1 cellular context compared by ENCODE assay signal in the genomic region with DNA sequence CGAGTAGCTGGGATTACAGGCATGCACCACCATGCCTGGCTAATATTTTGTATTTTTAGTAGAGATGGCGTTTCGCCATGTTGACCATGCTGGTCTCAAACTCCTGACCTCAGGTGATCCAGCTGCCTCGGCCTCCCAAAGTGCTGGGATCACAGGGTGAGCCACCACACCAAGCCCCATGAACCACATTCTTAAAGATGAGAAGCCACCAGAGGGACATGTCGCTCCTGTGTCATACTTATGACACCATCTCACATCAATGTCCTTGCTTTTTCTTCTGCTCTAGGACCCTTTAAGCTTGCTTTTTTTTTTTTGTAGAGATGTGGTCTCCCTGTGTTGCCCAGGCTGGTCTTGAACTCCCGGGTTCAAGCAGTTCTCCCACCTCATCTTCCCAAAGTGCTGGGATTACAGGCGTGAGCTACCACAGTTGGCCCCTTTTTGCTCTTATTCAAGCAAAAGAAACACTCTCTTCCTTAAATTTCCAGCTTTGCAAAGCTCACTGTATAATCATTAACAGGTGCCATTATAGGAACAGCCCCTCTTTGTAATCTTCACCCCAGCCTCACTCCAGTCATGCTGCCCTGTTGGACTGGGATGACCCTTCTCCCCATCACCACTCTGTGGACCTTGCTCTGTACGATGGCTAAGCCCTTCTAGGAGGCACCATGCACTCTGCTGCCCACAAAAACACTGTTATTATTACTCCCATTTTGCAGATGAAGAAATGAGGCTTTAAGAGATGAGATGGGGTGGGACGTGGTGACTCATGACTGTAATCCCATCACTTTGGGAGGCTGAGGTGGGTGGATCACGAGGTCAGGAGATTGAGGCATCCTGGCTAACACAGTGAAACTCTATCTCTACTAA.
TF ChIP-seq lines count a peak whose summit lies in the region.

No MANE protein-coding gene starts in this region.

TF ChIP-seq in HepG2, 621 proteins besides CTCF, POLR2A, EP300 and RAD21 (continued from another document and continues in another):
- TF ChIP-seq, protein P1, sequence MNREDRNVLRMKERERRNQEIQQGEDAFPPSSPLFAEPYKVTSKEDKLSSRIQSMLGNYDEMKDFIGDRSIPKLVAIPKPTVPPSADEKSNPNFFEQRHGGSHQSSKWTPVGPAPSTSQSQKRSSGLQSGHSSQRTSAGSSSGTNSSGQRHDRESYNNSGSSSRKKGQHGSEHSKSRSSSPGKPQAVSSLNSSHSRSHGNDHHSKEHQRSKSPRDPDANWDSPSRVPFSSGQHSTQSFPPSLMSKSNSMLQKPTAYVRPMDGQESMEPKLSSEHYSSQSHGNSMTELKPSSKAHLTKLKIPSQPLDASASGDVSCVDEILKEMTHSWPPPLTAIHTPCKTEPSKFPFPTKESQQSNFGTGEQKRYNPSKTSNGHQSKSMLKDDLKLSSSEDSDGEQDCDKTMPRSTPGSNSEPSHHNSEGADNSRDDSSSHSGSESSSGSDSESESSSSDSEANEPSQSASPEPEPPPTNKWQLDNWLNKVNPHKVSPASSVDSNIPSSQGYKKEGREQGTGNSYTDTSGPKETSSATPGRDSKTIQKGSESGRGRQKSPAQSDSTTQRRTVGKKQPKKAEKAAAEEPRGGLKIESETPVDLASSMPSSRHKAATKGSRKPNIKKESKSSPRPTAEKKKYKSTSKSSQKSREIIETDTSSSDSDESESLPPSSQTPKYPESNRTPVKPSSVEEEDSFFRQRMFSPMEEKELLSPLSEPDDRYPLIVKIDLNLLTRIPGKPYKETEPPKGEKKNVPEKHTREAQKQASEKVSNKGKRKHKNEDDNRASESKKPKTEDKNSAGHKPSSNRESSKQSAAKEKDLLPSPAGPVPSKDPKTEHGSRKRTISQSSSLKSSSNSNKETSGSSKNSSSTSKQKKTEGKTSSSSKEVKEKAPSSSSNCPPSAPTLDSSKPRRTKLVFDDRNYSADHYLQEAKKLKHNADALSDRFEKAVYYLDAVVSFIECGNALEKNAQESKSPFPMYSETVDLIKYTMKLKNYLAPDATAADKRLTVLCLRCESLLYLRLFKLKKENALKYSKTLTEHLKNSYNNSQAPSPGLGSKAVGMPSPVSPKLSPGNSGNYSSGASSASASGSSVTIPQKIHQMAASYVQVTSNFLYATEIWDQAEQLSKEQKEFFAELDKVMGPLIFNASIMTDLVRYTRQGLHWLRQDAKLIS (CRISPR knock-in tag; IDR thresholded peaks at IDR 0.05), result no peak
- no peak for TF ChIP-seq MAFF (IDR thresholded peaks at IDR 0.05; ENCODE audit: low read depth, low read length)
- no peak for TF ChIP-seq ZFP62 (CRISPR knock-in tag; IDR thresholded peaks at IDR 0.05)
- TF ChIP-seq MEF2D (CRISPR knock-in tag; IDR thresholded peaks at IDR 0.05), result 0 out of 2 replicates have a peak, but pooled peaks have one; percentile 27
- no peak for TF ChIP-seq ZFP41 (CRISPR knock-in tag; IDR thresholded peaks at IDR 0.05; ENCODE audit: borderline replicate concordance)
- TF ChIP-seq, protein P2, sequence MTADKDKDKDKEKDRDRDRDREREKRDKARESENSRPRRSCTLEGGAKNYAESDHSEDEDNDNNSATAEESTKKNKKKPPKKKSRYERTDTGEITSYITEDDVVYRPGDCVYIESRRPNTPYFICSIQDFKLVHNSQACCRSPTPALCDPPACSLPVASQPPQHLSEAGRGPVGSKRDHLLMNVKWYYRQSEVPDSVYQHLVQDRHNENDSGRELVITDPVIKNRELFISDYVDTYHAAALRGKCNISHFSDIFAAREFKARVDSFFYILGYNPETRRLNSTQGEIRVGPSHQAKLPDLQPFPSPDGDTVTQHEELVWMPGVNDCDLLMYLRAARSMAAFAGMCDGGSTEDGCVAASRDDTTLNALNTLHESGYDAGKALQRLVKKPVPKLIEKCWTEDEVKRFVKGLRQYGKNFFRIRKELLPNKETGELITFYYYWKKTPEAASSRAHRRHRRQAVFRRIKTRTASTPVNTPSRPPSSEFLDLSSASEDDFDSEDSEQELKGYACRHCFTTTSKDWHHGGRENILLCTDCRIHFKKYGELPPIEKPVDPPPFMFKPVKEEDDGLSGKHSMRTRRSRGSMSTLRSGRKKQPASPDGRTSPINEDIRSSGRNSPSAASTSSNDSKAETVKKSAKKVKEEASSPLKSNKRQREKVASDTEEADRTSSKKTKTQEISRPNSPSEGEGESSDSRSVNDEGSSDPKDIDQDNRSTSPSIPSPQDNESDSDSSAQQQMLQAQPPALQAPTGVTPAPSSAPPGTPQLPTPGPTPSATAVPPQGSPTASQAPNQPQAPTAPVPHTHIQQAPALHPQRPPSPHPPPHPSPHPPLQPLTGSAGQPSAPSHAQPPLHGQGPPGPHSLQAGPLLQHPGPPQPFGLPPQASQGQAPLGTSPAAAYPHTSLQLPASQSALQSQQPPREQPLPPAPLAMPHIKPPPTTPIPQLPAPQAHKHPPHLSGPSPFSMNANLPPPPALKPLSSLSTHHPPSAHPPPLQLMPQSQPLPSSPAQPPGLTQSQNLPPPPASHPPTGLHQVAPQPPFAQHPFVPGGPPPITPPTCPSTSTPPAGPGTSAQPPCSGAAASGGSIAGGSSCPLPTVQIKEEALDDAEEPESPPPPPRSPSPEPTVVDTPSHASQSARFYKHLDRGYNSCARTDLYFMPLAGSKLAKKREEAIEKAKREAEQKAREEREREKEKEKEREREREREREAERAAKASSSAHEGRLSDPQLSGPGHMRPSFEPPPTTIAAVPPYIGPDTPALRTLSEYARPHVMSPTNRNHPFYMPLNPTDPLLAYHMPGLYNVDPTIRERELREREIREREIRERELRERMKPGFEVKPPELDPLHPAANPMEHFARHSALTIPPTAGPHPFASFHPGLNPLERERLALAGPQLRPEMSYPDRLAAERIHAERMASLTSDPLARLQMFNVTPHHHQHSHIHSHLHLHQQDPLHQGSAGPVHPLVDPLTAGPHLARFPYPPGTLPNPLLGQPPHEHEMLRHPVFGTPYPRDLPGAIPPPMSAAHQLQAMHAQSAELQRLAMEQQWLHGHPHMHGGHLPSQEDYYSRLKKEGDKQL (CRISPR knock-in tag; IDR thresholded peaks at IDR 0.05; ENCODE audit: low read depth), result no peak
- no peak for TF ChIP-seq ZNF674 (CRISPR knock-in tag; IDR thresholded peaks at IDR 0.05; ENCODE audit: low read depth)
- no peak for TF ChIP-seq MBNL3 (CRISPR knock-in tag; conservative IDR thresholded peaks at IDR 0.05)
- TF ChIP-seq MTF2 (CRISPR knock-in tag; IDR thresholded peaks at IDR 0.05; ENCODE audit: borderline replicate concordance), result no peak
- no peak for TF ChIP-seq AKAP8 (CRISPR knock-in tag; IDR thresholded peaks at IDR 0.05)
- no peak for TF ChIP-seq ZBTB3 (CRISPR knock-in tag; IDR thresholded peaks at IDR 0.05; ENCODE audit: borderline replicate concordance, low read depth)
- TF ChIP-seq ZNF143 (CRISPR knock-in tag; IDR thresholded peaks at IDR 0.05), result no peak
- TF ChIP-seq HHEX (CRISPR knock-in tag; IDR thresholded peaks at IDR 0.05), result 0 out of 2 replicates have a peak, but pooled peaks have one; percentile 57
- peak; percentile 45; the same call in 1 of the 2 replicates for TF ChIP-seq NFATC3 (CRISPR knock-in tag; IDR thresholded peaks at IDR 0.05)
- TF ChIP-seq, protein P3, sequence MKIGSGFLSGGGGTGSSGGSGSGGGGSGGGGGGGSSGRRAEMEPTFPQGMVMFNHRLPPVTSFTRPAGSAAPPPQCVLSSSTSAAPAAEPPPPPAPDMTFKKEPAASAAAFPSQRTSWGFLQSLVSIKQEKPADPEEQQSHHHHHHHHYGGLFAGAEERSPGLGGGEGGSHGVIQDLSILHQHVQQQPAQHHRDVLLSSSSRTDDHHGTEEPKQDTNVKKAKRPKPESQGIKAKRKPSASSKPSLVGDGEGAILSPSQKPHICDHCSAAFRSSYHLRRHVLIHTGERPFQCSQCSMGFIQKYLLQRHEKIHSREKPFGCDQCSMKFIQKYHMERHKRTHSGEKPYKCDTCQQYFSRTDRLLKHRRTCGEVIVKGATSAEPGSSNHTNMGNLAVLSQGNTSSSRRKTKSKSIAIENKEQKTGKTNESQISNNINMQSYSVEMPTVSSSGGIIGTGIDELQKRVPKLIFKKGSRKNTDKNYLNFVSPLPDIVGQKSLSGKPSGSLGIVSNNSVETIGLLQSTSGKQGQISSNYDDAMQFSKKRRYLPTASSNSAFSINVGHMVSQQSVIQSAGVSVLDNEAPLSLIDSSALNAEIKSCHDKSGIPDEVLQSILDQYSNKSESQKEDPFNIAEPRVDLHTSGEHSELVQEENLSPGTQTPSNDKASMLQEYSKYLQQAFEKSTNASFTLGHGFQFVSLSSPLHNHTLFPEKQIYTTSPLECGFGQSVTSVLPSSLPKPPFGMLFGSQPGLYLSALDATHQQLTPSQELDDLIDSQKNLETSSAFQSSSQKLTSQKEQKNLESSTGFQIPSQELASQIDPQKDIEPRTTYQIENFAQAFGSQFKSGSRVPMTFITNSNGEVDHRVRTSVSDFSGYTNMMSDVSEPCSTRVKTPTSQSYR (CRISPR knock-in tag; IDR thresholded peaks at IDR 0.05; ENCODE audit: borderline replicate concordance), result 0 out of 2 replicates have a peak, but pooled peaks have one; percentile 33
- no peak for TF ChIP-seq ZNF549 (CRISPR knock-in tag; IDR thresholded peaks at IDR 0.05)
- no peak for TF ChIP-seq ZNF546 (CRISPR knock-in tag; conservative IDR thresholded peaks at IDR 0.05)
- TF ChIP-seq ZNF251 (CRISPR knock-in tag; IDR thresholded peaks at IDR 0.05), result no peak
- TF ChIP-seq, protein P4, sequence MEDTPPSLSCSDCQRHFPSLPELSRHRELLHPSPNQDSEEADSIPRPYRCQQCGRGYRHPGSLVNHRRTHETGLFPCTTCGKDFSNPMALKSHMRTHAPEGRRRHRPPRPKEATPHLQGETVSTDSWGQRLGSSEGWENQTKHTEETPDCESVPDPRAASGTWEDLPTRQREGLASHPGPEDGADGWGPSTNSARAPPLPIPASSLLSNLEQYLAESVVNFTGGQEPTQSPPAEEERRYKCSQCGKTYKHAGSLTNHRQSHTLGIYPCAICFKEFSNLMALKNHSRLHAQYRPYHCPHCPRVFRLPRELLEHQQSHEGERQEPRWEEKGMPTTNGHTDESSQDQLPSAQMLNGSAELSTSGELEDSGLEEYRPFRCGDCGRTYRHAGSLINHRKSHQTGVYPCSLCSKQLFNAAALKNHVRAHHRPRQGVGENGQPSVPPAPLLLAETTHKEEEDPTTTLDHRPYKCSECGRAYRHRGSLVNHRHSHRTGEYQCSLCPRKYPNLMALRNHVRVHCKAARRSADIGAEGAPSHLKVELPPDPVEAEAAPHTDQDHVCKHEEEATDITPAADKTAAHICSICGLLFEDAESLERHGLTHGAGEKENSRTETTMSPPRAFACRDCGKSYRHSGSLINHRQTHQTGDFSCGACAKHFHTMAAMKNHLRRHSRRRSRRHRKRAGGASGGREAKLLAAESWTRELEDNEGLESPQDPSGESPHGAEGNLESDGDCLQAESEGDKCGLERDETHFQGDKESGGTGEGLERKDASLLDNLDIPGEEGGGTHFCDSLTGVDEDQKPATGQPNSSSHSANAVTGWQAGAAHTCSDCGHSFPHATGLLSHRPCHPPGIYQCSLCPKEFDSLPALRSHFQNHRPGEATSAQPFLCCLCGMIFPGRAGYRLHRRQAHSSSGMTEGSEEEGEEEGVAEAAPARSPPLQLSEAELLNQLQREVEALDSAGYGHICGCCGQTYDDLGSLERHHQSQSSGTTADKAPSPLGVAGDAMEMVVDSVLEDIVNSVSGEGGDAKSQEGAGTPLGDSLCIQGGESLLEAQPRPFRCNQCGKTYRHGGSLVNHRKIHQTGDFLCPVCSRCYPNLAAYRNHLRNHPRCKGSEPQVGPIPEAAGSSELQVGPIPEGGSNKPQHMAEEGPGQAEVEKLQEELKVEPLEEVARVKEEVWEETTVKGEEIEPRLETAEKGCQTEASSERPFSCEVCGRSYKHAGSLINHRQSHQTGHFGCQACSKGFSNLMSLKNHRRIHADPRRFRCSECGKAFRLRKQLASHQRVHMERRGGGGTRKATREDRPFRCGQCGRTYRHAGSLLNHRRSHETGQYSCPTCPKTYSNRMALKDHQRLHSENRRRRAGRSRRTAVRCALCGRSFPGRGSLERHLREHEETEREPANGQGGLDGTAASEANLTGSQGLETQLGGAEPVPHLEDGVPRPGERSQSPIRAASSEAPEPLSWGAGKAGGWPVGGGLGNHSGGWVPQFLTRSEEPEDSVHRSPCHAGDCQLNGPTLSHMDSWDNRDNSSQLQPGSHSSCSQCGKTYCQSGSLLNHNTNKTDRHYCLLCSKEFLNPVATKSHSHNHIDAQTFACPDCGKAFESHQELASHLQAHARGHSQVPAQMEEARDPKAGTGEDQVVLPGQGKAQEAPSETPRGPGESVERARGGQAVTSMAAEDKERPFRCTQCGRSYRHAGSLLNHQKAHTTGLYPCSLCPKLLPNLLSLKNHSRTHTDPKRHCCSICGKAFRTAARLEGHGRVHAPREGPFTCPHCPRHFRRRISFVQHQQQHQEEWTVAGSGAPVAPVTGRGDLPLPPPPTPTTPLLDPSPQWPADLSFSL (CRISPR knock-in tag; IDR thresholded peaks at IDR 0.05), result no peak
- TF ChIP-seq, protein P5, sequence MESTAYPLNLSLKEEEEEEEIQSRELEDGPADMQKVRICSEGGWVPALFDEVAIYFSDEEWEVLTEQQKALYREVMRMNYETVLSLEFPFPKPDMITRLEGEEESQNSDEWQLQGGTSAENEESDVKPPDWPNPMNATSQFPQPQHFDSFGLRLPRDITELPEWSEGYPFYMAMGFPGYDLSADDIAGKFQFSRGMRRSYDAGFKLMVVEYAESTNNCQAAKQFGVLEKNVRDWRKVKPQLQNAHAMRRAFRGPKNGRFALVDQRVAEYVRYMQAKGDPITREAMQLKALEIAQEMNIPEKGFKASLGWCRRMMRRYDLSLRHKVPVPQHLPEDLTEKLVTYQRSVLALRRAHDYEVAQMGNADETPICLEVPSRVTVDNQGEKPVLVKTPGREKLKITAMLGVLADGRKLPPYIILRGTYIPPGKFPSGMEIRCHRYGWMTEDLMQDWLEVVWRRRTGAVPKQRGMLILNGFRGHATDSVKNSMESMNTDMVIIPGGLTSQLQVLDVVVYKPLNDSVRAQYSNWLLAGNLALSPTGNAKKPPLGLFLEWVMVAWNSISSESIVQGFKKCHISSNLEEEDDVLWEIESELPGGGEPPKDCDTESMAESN (CRISPR knock-in tag; conservative IDR thresholded peaks at IDR 0.05), result 0 out of 2 replicates have a peak, but pooled peaks have one; percentile 13
- TF ChIP-seq, protein P6, sequence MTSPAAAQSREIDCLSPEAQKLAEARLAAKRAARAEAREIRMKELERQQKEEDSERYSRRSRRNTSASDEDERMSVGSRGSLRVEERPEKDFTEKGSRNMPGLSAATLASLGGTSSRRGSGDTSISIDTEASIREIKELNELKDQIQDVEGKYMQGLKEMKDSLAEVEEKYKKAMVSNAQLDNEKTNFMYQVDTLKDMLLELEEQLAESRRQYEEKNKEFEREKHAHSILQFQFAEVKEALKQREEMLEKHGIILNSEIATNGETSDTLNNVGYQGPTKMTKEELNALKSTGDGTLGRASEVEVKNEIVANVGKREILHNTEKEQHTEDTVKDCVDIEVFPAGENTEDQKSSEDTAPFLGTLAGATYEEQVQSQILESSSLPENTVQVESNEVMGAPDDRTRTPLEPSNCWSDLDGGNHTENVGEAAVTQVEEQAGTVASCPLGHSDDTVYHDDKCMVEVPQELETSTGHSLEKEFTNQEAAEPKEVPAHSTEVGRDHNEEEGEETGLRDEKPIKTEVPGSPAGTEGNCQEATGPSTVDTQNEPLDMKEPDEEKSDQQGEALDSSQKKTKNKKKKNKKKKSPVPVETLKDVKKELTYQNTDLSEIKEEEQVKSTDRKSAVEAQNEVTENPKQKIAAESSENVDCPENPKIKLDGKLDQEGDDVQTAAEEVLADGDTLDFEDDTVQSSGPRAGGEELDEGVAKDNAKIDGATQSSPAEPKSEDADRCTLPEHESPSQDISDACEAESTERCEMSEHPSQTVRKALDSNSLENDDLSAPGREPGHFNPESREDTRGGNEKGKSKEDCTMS (CRISPR knock-in tag; conservative IDR thresholded peaks at IDR 0.05), result no peak
- TF ChIP-seq CBX5 (CRISPR knock-in tag; IDR thresholded peaks at IDR 0.05; ENCODE audit: borderline replicate concordance), result peak; percentile 62; the same call in 1 of the 2 replicates
